In the genomic region with DNA sequence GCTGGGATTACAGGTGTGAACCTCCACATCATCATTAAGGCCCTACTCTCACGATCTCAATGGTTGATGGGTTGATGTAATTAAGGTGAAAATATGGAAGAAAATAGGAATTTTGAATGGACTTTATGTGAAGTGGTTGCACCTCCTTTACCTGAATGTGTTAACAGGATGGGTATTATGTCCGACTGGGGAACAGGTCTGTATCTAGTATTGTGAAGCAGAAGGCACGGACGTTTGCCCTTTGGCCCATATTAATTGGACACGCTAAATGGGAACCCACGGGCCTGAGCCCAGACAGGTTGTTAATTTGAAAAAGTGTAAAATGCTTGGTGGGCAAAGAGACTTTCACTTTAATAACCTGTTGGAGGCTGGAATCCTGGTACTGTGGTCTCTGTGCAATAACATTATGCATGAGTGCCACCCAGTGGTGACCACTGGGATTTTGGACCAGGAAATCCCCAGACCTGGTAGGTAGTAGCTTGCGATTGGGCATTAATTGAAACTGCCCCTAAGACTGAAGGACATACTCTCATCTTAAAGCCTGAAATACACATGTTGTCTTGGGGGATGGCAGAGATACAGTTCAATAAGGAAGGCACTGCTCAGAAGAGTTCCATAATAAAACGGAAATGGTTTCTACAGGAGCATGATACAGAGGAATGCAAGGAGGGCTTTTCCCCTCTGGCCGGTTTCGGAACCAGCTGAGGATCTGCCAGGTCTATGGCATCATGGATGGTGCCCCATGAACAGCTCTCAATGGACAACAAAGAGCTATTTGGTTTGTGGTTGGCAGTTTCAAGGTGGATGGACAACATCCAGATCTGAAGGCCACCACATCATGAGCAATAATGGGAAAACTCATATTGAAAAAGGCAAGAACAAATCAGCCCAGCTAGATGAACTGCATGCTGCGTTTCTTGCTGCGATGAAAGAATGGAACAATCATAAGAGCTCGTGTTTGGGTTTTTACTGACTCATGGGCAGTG, we compare ENCODE assay signal across 8 cellular contexts. TPM values are rescaled to one million over a fixed set of nuclear protein-coding genes. Genes with fewer than 3 reads are reported as not detected.
A peak's percentile ranks its signal among the peaks of the same experiment; 100 is the strongest.
DNase-seq lines count a peak whose midpoint lies in the region; ATAC-seq, FAIRE-seq and TF ChIP-seq lines count a peak whose summit lies in the region.

No MANE protein-coding gene starts in this region.

- no peak overlapping the region for H3K27ac Mint-ChIP-seq in CD8-positive, alpha-beta T cell

- H3K27ac ChIP-seq in CD8-positive, alpha-beta T cell (ENCODE audit: low read depth, low read length): no peak overlapping the region

- H3K27me3 ChIP-seq in CD8-positive, alpha-beta T cell (ENCODE audit: insufficient read depth, low read length): no peaks in the 10 kb centered on the region

- H3K4me1 ChIP-seq in CD8-positive, alpha-beta T cell (ENCODE audit: insufficient read depth, low read length): no peaks in the 10 kb centered on the region

- H3K36me3 Mint-ChIP-seq in CD8-positive, alpha-beta T cell: no peaks in the 10 kb centered on the region

- H3K9me3 Mint-ChIP-seq in CD8-positive, alpha-beta T cell: peaks cover 9% of the 10 kb centered on the region

- H3K36me3 ChIP-seq in CD8-positive, alpha-beta T cell (ENCODE audit: insufficient read depth, low read length): no peaks in the 10 kb centered on the region

- H3K4me3 Mint-ChIP-seq in CD8-positive, alpha-beta T cell: no peak overlapping the region

- H3K9me3 ChIP-seq in CD8-positive, alpha-beta T cell (ENCODE audit: low read length): no peaks in the 10 kb centered on the region

- peaks cover 3% of the 10 kb centered on the region for H3K27me3 Mint-ChIP-seq in CD8-positive, alpha-beta T cell (ENCODE audit: low read depth)

- ATAC-seq in CD8-positive, alpha-beta T cell: peak; percentile 98
- peak; percentile 57 for ATAC-seq in GM21619 (IDR thresholded peaks at IDR 0.05; ENCODE audit: unreplicated experiment)

- in situ Hi-C loops in astrocyte of the spinal cord (cut with HindIII; ENCODE audit: low sequenced_read_pairs): no loop called here

- peak; percentile 78 for TF ChIP-seq CTCF in CD8-positive, alpha-beta T cell (IDR thresholded peaks at IDR 0.05)
- TF ChIP-seq CTCF in astrocyte of the spinal cord (IDR thresholded peaks at IDR 0.05; ENCODE audit: low read depth, low read length): peak; percentile 80

- intact Hi-C loops in CD8-positive, alpha-beta T cell (cut with DNase I, micrococcal nuclease): loop anchor here (1.0 kb wide), 3 partner anchors 26 to 653 kb away; no protein-coding TSS in a partner anchor

- POLR2A ChIA-PET in CD8-positive, alpha-beta T cell (lab: Charles Lee): interaction anchor here (1.0 kb wide), 1 partner anchor 26 kb away, joined by 4 read pairs; the partner anchor contains the start of gene BICD2

- peak; percentile 66 for FAIRE-seq in TTC549 (lab: Jason Lieb, UNC)

- peaks cover 4% of the 10 kb centered on the region for H3K4me1 Mint-ChIP-seq in CD8-positive, alpha-beta T cell (ENCODE audit: low read depth)

- peak; percentile 60 to 83 (median 73) for DNase-seq in CD8-positive, alpha-beta T cell
- peak; percentile 47 for DNase-seq in NCI-H1694 (lab: John Stamatoyannopoulos, UW)
- peak; percentile 80 for DNase-seq in astrocyte of the spinal cord (ENCODE audit: low read depth, low spot score)
- peak in 45 of 51 donors; percentile 17 to 82 (median 55) for DNase-seq in hypothalamus (lab: John Stamatoyannopoulos, UW)
- DNase-seq in smooth muscle cell of the brain vasculature (ENCODE audit: low read depth, low spot score): peak; percentile 53
- no peak for DNase-seq in GF-D8 (lab: John Stamatoyannopoulos, UW)

- H3K4me3 ChIP-seq in CD8-positive, alpha-beta T cell (ENCODE audit: low read depth, low read length): no peak overlapping the region
- H3K4me3 ChIP-seq in astrocyte of the spinal cord (ENCODE audit: low read depth, low read length): no peak overlapping the region

- CTCF ChIA-PET in CD8-positive, alpha-beta T cell (lab: Charles Lee): interaction anchor here (0.6 to 8.4 kb wide), 23 partner anchors 8 to 655 kb away, joined by 3 to 132 read pairs (median 4); partner anchors contain the start of genes BICD2 and IPPK

RNA-seq across cellular contexts. Expression of gene BICD2, which starts 26.2 kb away (rescaled TPM):
- total RNA-seq in CD8-positive, alpha-beta T cell: 10 to 100 TPM; 15.1 to 15.6 TPM
